In the genomic region with DNA sequence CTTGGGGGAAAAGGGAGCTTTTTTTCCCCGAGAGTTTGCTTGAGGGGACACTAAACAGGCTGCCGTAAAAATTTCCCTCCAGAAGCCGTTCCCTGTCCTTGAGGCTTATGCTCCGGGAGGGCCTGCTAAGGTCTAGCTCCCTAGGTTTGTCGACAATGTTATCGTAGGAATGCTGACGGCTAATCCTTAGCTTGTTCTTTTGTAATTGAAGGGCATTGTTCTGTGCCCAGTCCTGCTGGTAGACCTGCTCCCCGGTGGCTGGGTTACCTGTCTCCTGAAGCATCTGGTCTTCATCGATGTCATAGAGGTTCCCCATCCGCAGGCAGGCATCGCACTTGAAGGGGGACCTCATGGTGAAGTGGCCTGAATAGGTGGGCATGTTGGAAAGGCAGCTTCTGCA, we compare ENCODE assay signal across 17 cellular contexts.
DNase-seq lines count a peak whose midpoint lies in the region; ATAC-seq and TF ChIP-seq lines count a peak whose summit lies in the region.
"Had no signal": no experiment of that assay in that cellular context is flagged by ENCODE, and none has a peak within 500 bp of the region (broad histone marks: within the 10 kb centered on the region; RNA-seq: fewer than 3 reads in every experiment).

No MANE protein-coding gene starts in this region.

- H3K9me3 Mint-ChIP-seq in GM23338 (peaks cover 6% of the 10 kb centered on the region; the same call in 2 of the 3 replicates), endodermal cell (peaks cover 10% of the 10 kb centered on the region), neural progenitor cell (peaks cover 5% of the 10 kb centered on the region)
- H3K9me3 Mint-ChIP-seq: CD8-positive, alpha-beta T cell had no signal

- H2AFZ ChIP-seq in GM23338 = no peak overlapping the region
- no peak overlapping the region for H2AFZ ChIP-seq in neural progenitor cell (replicated peaks)

- ATAC-seq in GM23338 (peak; percentile 67), HG02870 (IDR thresholded peaks at IDR 0.05; ENCODE audit: unreplicated experiment) (no peak), HG03457 (IDR thresholded peaks at IDR 0.05; ENCODE audit: unreplicated experiment) (no peak)
- ATAC-seq: A549; CD8-positive, alpha-beta T cell had no signal

- H3K4me2 ChIP-seq in GM23338 = no peak overlapping the region
- H3K4me2 ChIP-seq in neural progenitor cell = no peak overlapping the region
- H3K4me2 ChIP-seq: A549; BLaER1 treated with 17β-estradiol and CSF1 and Interleukin-3, amounts not matched to agents 10 nM and 100 nM had no signal

- H3K4me3 ChIP-seq in GM23338 (no peak overlapping the region), endodermal cell (ENCODE audit: low read length) (peak overlapping the region; percentile 30), neural progenitor cell (no peak overlapping the region)
- H3K4me3 ChIP-seq: A549; BLaER1 treated with 17β-estradiol and CSF1 and Interleukin-3, amounts not matched to agents 10 nM and 100 nM had no signal

- H3K4me1 Mint-ChIP-seq in GM23338 (peaks cover 16% of the 10 kb centered on the region; the same call in 2 of the 3 replicates), endodermal cell (peaks cover 32% of the 10 kb centered on the region), neural progenitor cell (no peaks in the 10 kb centered on the region)
- H3K4me1 Mint-ChIP-seq: B cell had no signal

- H3K4me1 ChIP-seq in GM23338 (ENCODE audit: insufficient read depth) (peaks cover 12% of the 10 kb centered on the region), endodermal cell (ENCODE audit: control insufficient read depth, insufficient read depth, low read length) (peaks cover 16% of the 10 kb centered on the region), neural progenitor cell (peaks cover 13% of the 10 kb centered on the region)
- H3K4me1 ChIP-seq: A549; BLaER1 treated with 17β-estradiol and CSF1 and Interleukin-3, amounts not matched to agents 10 nM and 100 nM had no signal

- H3K27me3 Mint-ChIP-seq in GM23338 (ENCODE audit: insufficient read depth, low read depth, poor library complexity) (peaks cover 4% of the 10 kb centered on the region), endodermal cell (ENCODE audit: insufficient read depth) (no peaks in the 10 kb centered on the region), neural progenitor cell (ENCODE audit: insufficient read depth, low read depth) (no peaks in the 10 kb centered on the region)
- H3K27me3 Mint-ChIP-seq: B cell; CD4-positive, alpha-beta T cell had no signal

- no peaks in the 10 kb centered on the region for H3F3A ChIP-seq in GM23338 (replicated peaks; ENCODE audit: low read depth)
- H3F3A ChIP-seq in neural progenitor cell (ENCODE audit: low read depth) = no peaks in the 10 kb centered on the region

- 79 to 90% methylated on average over 6 to 11 of the region's 11 CpGs for WGBS in endodermal cell (ENCODE audit: insufficient coverage in 1 of 2, insufficient read length in 1 of 2), 2 experiments

- POLR2A ChIA-PET in RWPE1 (lab: Yijun Ruan, JAX; ENCODE audit: low non-redundant PET) = no interaction called here

- CTCF ChIA-PET in RWPE1 (lab: Yijun Ruan, JAX) = no interaction called here

- H3K9me3 ChIP-seq in endodermal cell (ENCODE audit: control insufficient read depth, low read length) = no peaks in the 10 kb centered on the region
- no peaks in the 10 kb centered on the region for H3K9me3 ChIP-seq in neural progenitor cell (ENCODE audit: low read depth)
- H3K9me3 ChIP-seq: A549 had no signal

- no peak overlapping the region for H3K27ac Mint-ChIP-seq in GM23338
- H3K27ac Mint-ChIP-seq in endodermal cell = peak overlapping the region; percentile 49
- peak overlapping the region; percentile 33 for H3K27ac Mint-ChIP-seq in neural progenitor cell
- H3K27ac Mint-ChIP-seq: B cell; CD4-positive, alpha-beta T cell; CD8-positive, alpha-beta T cell had no signal

- no peaks in the 10 kb centered on the region for H3K36me3 ChIP-seq in GM23338 (ENCODE audit: insufficient read depth)
- no peaks in the 10 kb centered on the region for H3K36me3 ChIP-seq in endodermal cell (ENCODE audit: control insufficient read depth, insufficient read depth, low read length)
- no peaks in the 10 kb centered on the region for H3K36me3 ChIP-seq in neural progenitor cell
- H3K36me3 ChIP-seq: BLaER1 treated with 17β-estradiol and CSF1 and Interleukin-3, amounts not matched to agents 10 nM and 100 nM had no signal

- H3K9ac ChIP-seq in endodermal cell (ENCODE audit: extremely low read depth, low read length, poor library complexity, severe bottlenecking) (no peak overlapping the region), neural progenitor cell (no peak overlapping the region)
- H3K9ac ChIP-seq: BLaER1 treated with 17β-estradiol and CSF1 and Interleukin-3, amounts not matched to agents 10 nM and 100 nM had no signal

- no peak overlapping the region for H3K27ac ChIP-seq in GM23338 (ENCODE audit: low read depth)
- no peak overlapping the region for H3K27ac ChIP-seq in endodermal cell (ENCODE audit: low read depth, low read length)
- no peak overlapping the region for H3K27ac ChIP-seq in neural progenitor cell
- H3K27ac ChIP-seq in RWPE1 = no peak overlapping the region
- H3K27ac ChIP-seq: 22Rv1; A549; BLaER1 treated with 17β-estradiol and CSF1 and Interleukin-3, amounts not matched to agents 10 nM and 100 nM; C4-2B had no signal

- H3K4me3 Mint-ChIP-seq in GM23338 = no peak overlapping the region
- H3K4me3 Mint-ChIP-seq in endodermal cell = peak overlapping the region; percentile 20
- H3K4me3 Mint-ChIP-seq in neural progenitor cell = no peak overlapping the region
- H3K4me3 Mint-ChIP-seq: B cell; CD4-positive, alpha-beta T cell; CD8-positive, alpha-beta T cell had no signal

- H3K27me3 ChIP-seq in GM23338 (ENCODE audit: insufficient read depth) (no peaks in the 10 kb centered on the region), endodermal cell (ENCODE audit: control insufficient read depth, insufficient read depth, low read length, poor library complexity, severe bottlenecking) (no peaks in the 10 kb centered on the region), neural progenitor cell (no peaks in the 10 kb centered on the region)
- H3K27me3 ChIP-seq: BLaER1 treated with 17β-estradiol and CSF1 and Interleukin-3, amounts not matched to agents 10 nM and 100 nM had no signal

- no peak for TF ChIP-seq CTCF in GM23338 (conservative IDR thresholded peaks at IDR 0.05; ENCODE audit: low read depth in 2 of 2)
- no peak for TF ChIP-seq CTCF in endodermal cell (conservative IDR thresholded peaks at IDR 0.05)
- TF ChIP-seq CTCF in neural progenitor cell (IDR thresholded peaks at IDR 0.05) = no peak
- TF ChIP-seq CTCF in RWPE1 (conservative IDR thresholded peaks at IDR 0.05; ENCODE audit: low read depth) = no peak

- no peaks in the 10 kb centered on the region for H4K20me1 ChIP-seq in GM23338 (replicated peaks; ENCODE audit: insufficient read depth)
- H4K20me1 ChIP-seq in neural progenitor cell (ENCODE audit: low read depth) = no peaks in the 10 kb centered on the region
- H4K20me1 ChIP-seq: BLaER1 treated with 17β-estradiol and CSF1 and Interleukin-3, amounts not matched to agents 10 nM and 100 nM had no signal

- DNase-seq in GM23338 (ENCODE audit: low spot score) (peak; percentile 13), endodermal cell (peak; percentile 72), iPS-NIHi7 (ENCODE audit: extremely low spot score) (peak; percentile 22), neural progenitor cell (ENCODE audit: low spot score) (peak; percentile 39), RWPE1 (ENCODE audit: low spot score) (no peak)
- DNase-seq: AML-193; CD4-positive, alpha-beta T cell; CD8-positive, alpha-beta T cell; DMS79 treated with DMSO at 0.1 percent for 48 hours; GF-D8 had no signal

- H3K36me3 Mint-ChIP-seq in GM23338 (ENCODE audit: low read depth) (peaks cover 12% of the 10 kb centered on the region; the same call in 2 of the 3 replicates), endodermal cell (ENCODE audit: low read depth) (peaks cover 4% of the 10 kb centered on the region), neural progenitor cell (no peaks in the 10 kb centered on the region)
- H3K36me3 Mint-ChIP-seq: CD8-positive, alpha-beta T cell had no signal

- H3K9me2 ChIP-seq in GM23338 (ENCODE audit: insufficient read depth) = peaks cover 10% of the 10 kb centered on the region; the same call in 1 of the 2 replicates

- H3K79me2 ChIP-seq in GM23338 (replicated peaks; ENCODE audit: insufficient read depth) (no peaks in the 10 kb centered on the region), neural progenitor cell (ENCODE audit: low read depth) (no peaks in the 10 kb centered on the region)

TF ChIP-seq in GM23338, 12 proteins besides CTCF, POLR2A, EP300 and RAD21:
- TF ChIP-seq EZH2phosphoT487 (IDR thresholded peaks at IDR 0.05; ENCODE audit: unreplicated experiment) = no peak
- no peak for TF ChIP-seq EZH2 (IDR thresholded peaks at IDR 0.05; ENCODE audit: low read depth, unreplicated experiment)
- TF ChIP-seq, protein P1, sequence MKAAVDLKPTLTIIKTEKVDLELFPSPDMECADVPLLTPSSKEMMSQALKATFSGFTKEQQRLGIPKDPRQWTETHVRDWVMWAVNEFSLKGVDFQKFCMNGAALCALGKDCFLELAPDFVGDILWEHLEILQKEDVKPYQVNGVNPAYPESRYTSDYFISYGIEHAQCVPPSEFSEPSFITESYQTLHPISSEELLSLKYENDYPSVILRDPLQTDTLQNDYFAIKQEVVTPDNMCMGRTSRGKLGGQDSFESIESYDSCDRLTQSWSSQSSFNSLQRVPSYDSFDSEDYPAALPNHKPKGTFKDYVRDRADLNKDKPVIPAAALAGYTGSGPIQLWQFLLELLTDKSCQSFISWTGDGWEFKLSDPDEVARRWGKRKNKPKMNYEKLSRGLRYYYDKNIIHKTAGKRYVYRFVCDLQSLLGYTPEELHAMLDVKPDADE (IDR thresholded peaks at IDR 0.05) = no peak
